10 cellular contexts compared by ENCODE assay signal in genomic region chr12:113049976-113050742, GRCh38. TPM values are rescaled to one million over a fixed set of nuclear protein-coding genes. Genes with fewer than 3 reads are reported as not detected.
DNase-seq lines count a peak whose midpoint lies in the region; ATAC-seq and TF ChIP-seq lines count a peak whose summit lies in the region.
"Had no signal": no experiment of that assay in that cellular context is flagged by ENCODE, and none has a peak within 500 bp of the region (broad histone marks: within the 10 kb centered on the region; RNA-seq: fewer than 3 reads in every experiment).

No MANE protein-coding gene starts in this region.

- no peaks in the 10 kb centered on the region for H3K4me1 Mint-ChIP-seq in glutamatergic neuron (ENCODE audit: low read depth, unreplicated experiment)

- ATAC-seq in Right ventricle myocardium superior (ENCODE audit: poor library complexity) = no peak

- H3K27me3 ChIP-seq in H7 (ENCODE audit: control insufficient read depth, insufficient read depth, low read length) = peaks cover 8% of the 10 kb centered on the region

- no peak overlapping the region for H3K27ac Mint-ChIP-seq in glutamatergic neuron (ENCODE audit: unreplicated experiment)

- H3K9me3 Mint-ChIP-seq in glutamatergic neuron (ENCODE audit: unreplicated experiment) = no peaks in the 10 kb centered on the region

- TF ChIP-seq CTCF in AG09319 (IDR thresholded peaks at IDR 0.05; ENCODE audit: low read depth, low read length) (peak; percentile 8), glutamatergic neuron (IDR thresholded peaks at IDR 0.05; ENCODE audit: partially characterized antibody, unreplicated experiment) (peak; percentile 5)

- no peak overlapping the region for H3K4me3 Mint-ChIP-seq in glutamatergic neuron (ENCODE audit: unreplicated experiment)

- peaks cover 7% of the 10 kb centered on the region for H3K27me3 Mint-ChIP-seq in glutamatergic neuron (ENCODE audit: unreplicated experiment)

- H3K36me3 Mint-ChIP-seq in glutamatergic neuron (ENCODE audit: unreplicated experiment) = no peaks in the 10 kb centered on the region

- DNase-seq in AG09319 (ENCODE audit: extremely low read depth, low read depth) (no peak), H7 (peak; percentile 81), OCI-M1 (lab: John Stamatoyannopoulos, UW) (peak; percentile 37), glutamatergic neuron (no peak), T-helper 1 cell (no peak), NCI-H2107 treated with DMSO at 0.1 percent for 48 hours (lab: John Stamatoyannopoulos, UW; ENCODE audit: unreplicated experiment) (no peak), Right ventricle myocardium superior (no peak), NCI-H1417 (lab: John Stamatoyannopoulos, UW) (no peak)
- DNase-seq: hypothalamus; stimulated activated CD4-positive, alpha-beta T cell treated with anti-CD3 and anti-CD28 coated beads, Interleukin-4, amount 100 ng/mL, for 4 hours had no signal

- H3K4me3 ChIP-seq in H7 (ENCODE audit: insufficient read depth, low read depth, low read length) = no peak overlapping the region

- H3K36me3 ChIP-seq in H7 (replicated peaks; ENCODE audit: control insufficient read depth, insufficient read depth, low read length) = no peaks in the 10 kb centered on the region

- intact Hi-C loops in Right ventricle myocardium superior (cut with DNase I) = loop anchor here (2.0 to 5.0 kb wide), 3 partner anchors 47 to 125 kb away; no protein-coding TSS in a partner anchor

RNA-seq across cellular contexts. Expression of gene DTX1, which starts 6.4 kb away (rescaled TPM):
- total RNA-seq in H7 (2014; rRNA removed; shearing (Covaris generic)) = 1.00 and 2.5 TPM in 2 replicates
- total RNA-seq in glutamatergic neuron (ENCODE audit: unreplicated experiment) = 4.3 TPM
- total RNA-seq in Right ventricle myocardium superior = 1.6 TPM

Comparison
In these comparisons a context has a peak if more than half of its experiments do, and no peak if none do; other contexts are left out.
1. DNase-seq: peak in H7 (single experiment) and OCI-M1 (single experiment); none in AG09319 (single experiment), glutamatergic neuron (single experiment), T-helper 1 cell (0 of 5), NCI-H2107 treated with DMSO at 0.1 percent for 48 hours (single experiment), Right ventricle myocardium superior (single experiment) and NCI-H1417 (0 of 3).